ENCODE assay signal across 25 cellular contexts in genomic region chr1:57883145-57883699, GRCh38.
"Had no signal": no experiment of that assay in that cellular context is flagged by ENCODE, and none has a peak within 500 bp of the region (broad histone marks: within the 10 kb centered on the region; RNA-seq: fewer than 3 reads in every experiment).

No MANE protein-coding gene starts in this region.

- H3K27ac Mint-ChIP-seq: dendritic cell treated with granulocyte-macrophage colony-stimulating factor and Interleukin-4, amounts not matched to agents 40 ng/mL and 50 ng/mL, for 4 days; effector memory CD8-positive, alpha-beta T cell; endodermal cell had no signal

- ATAC-seq: effector memory CD8-positive, alpha-beta T cell; esophagus mucosa; foreskin keratinocyte; gastrocnemius medialis; gastroesophageal sphincter; heart left ventricle; heart right ventricle had no signal

- H3K4me3 ChIP-seq: colonic mucosa, coronary artery, dorsolateral prefrontal cortex, esophagus muscularis mucosa, esophagus squamous epithelium, gastrocnemius medialis, gastroesophageal sphincter, heart left ventricle, heart right ventricle had no signal

- H3K9me3 Mint-ChIP-seq: dendritic cell treated with granulocyte-macrophage colony-stimulating factor and Interleukin-4, amounts not matched to agents 40 ng/mL and 50 ng/mL, for 4 days; endodermal cell had no signal

- H3K9me3 ChIP-seq: colonic mucosa, esophagus muscularis mucosa, esophagus squamous epithelium, gastrocnemius medialis, gastroesophageal sphincter, heart left ventricle, heart right ventricle had no signal

- H3K27ac ChIP-seq: colonic mucosa, coronary artery, dorsolateral prefrontal cortex, epithelial cell of prostate, esophagus muscularis mucosa, esophagus squamous epithelium, foreskin keratinocyte, gastrocnemius medialis, gastroesophageal sphincter, heart left ventricle, heart right ventricle had no signal

- H3K36me3 ChIP-seq: colonic mucosa, esophagus muscularis mucosa, esophagus squamous epithelium, gastrocnemius medialis, gastroesophageal sphincter, heart left ventricle, heart right ventricle had no signal

- H3K4me1 ChIP-seq: colonic mucosa, esophagus muscularis mucosa, esophagus squamous epithelium, foreskin keratinocyte, gastrocnemius medialis, gastroesophageal sphincter, heart left ventricle, heart right ventricle had no signal

- H3K27me3 Mint-ChIP-seq: dendritic cell treated with granulocyte-macrophage colony-stimulating factor and Interleukin-4, amounts not matched to agents 40 ng/mL and 50 ng/mL, for 4 days had no signal

- H3K4me3 Mint-ChIP-seq: dendritic cell treated with granulocyte-macrophage colony-stimulating factor and Interleukin-4, amounts not matched to agents 40 ng/mL and 50 ng/mL, for 4 days; effector memory CD8-positive, alpha-beta T cell; endodermal cell had no signal

- DNase-seq: colonic mucosa; cortex of kidney; dermis blood vessel endothelial cell; dorsolateral prefrontal cortex; effector CD4-positive, alpha-beta T cell; effector CD8-positive, alpha-beta T cell; effector memory CD4-positive, alpha-beta T cell; effector memory CD8-positive, alpha-beta T cell; endodermal cell; erythroblast; esophagus squamous epithelium; foreskin fibroblast; foreskin keratinocyte; foreskin melanocyte; gastrocnemius medialis; glutamatergic neuron; head of caudate nucleus; heart left ventricle; heart right ventricle had no signal

- H3K27me3 ChIP-seq: colonic mucosa, dorsolateral prefrontal cortex, esophagus muscularis mucosa, esophagus squamous epithelium, foreskin keratinocyte, gastrocnemius medialis, gastroesophageal sphincter, heart left ventricle had no signal
